9 cellular contexts compared by ENCODE assay signal in the genomic region with DNA sequence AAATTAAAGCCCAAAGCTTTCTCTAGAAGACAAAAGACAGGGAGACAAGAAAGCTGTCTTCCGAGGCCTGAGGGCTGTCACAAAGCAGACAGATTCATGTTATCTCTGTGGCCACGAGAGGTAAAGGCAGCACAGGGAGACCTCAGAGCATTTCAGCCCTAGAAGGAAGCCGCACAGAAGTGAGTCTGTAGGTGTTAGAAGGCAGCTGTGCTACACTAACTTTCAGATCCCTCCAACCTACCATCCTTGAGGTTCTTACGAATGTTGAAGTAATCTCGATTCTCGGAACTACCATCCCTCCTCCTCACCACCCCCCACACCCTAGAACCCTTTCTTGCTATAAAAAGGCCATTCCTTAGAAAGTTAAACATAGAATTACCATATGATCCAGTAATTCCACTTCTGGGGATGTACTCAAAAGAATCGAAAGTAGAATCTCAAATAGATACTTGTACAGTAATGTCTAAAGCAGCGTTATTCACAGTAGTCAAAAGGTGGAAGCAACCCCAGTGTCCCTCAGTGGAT. TPM values are rescaled to one million over a fixed set of nuclear protein-coding genes. Genes with fewer than 3 reads are reported as not detected.
A peak's percentile ranks its signal among the peaks of the same experiment; 100 is the strongest.
DNase-seq lines count a peak whose midpoint lies in the region; ATAC-seq lines count a peak whose summit lies in the region.
"Had no signal": no experiment of that assay in that cellular context is flagged by ENCODE, and none has a peak within 500 bp of the region (broad histone marks: within the 10 kb centered on the region; RNA-seq: fewer than 3 reads in every experiment).

No MANE protein-coding gene starts in this region.

- CTCF ChIA-PET in activated naive CD4-positive, alpha-beta T cell treated with anti-CD3 and anti-CD28 coated beads for 36 hours (lab: Charles Lee): interaction anchor here (0.6 to 2.1 kb wide), 4 partner anchors 12 to 142 kb away, joined by 6 to 12 read pairs (median 8); no protein-coding TSS in a partner anchor

- H3K36me3 Mint-ChIP-seq in activated naive CD4-positive, alpha-beta T cell treated with anti-CD3 and anti-CD28 coated beads for 36 hours (ENCODE audit: low read depth): no peaks in the 10 kb centered on the region

- DNase-seq in NK-92 treated with Interleukin-12 subunit alpha and Interleukin-12 subunit beta, amount 100 ng/mL, for 24 hours (lab: John Stamatoyannopoulos, UW): peak; percentile 42
- DNase-seq in NK-92 (lab: John Stamatoyannopoulos, UW; ENCODE audit: unreplicated experiment) (no peak), mucosa of gallbladder (ENCODE audit: low spot score) (no peak), cardiac septum (ENCODE audit: low spot score) (no peak), HT-29 (ENCODE audit: low spot score) (no peak)
- peak; percentile 61 for DNase-seq in activated naive CD4-positive, alpha-beta T cell treated with anti-CD3 and anti-CD28 coated beads for 36 hours
- peak; percentile 76 for DNase-seq in stimulated activated naive CD4-positive, alpha-beta T cell treated with Interleukin-2 at 50 U/mL for 16 hours (lab: John Stamatoyannopoulos, UW)
- DNase-seq: PC-3 had no signal

- peaks cover 41% of the 10 kb centered on the region for H3K4me1 Mint-ChIP-seq in activated naive CD4-positive, alpha-beta T cell treated with anti-CD3 and anti-CD28 coated beads for 36 hours (ENCODE audit: low read depth)

- H3K27me3 Mint-ChIP-seq in activated naive CD4-positive, alpha-beta T cell treated with anti-CD3 and anti-CD28 coated beads for 36 hours (ENCODE audit: low read depth): no peaks in the 10 kb centered on the region

- peak; percentile 66 for ATAC-seq in HG03460 (IDR thresholded peaks at IDR 0.05; ENCODE audit: unreplicated experiment)
- ATAC-seq: PC-3 had no signal

- H3K27ac Mint-ChIP-seq in activated naive CD4-positive, alpha-beta T cell treated with anti-CD3 and anti-CD28 coated beads for 36 hours: peak overlapping the region; percentile 82

- peak overlapping the region; percentile 16 for H3K4me3 Mint-ChIP-seq in activated naive CD4-positive, alpha-beta T cell treated with anti-CD3 and anti-CD28 coated beads for 36 hours

- intact Hi-C loops in activated naive CD4-positive, alpha-beta T cell treated with anti-CD3 and anti-CD28 coated beads for 36 hours (cut with micrococcal nuclease): loop anchor here (1.0 kb wide), 8 partner anchors 12 to 111 kb away; no protein-coding TSS in a partner anchor
- intact Hi-C loops in cardiac septum (cut with DNase I): no loop called here

- no peaks in the 10 kb centered on the region for H3K9me3 Mint-ChIP-seq in activated naive CD4-positive, alpha-beta T cell treated with anti-CD3 and anti-CD28 coated beads for 36 hours

RNA-seq across cellular contexts. Expression of gene LYST, which starts 21.5 kb away (rescaled TPM):
- 10 to 100 TPM; 19.0 to 21.1 TPM for total RNA-seq in activated naive CD4-positive, alpha-beta T cell treated with anti-CD3 and anti-CD28 coated beads for 36 hours
- total RNA-seq in mucosa of gallbladder: 20.1 TPM
- total RNA-seq in cardiac septum: 15.4 TPM
- total RNA-seq in HT-29 (2014; rRNA removed; shearing (Covaris generic)): 0.57 and 1.0 TPM in 2 replicates

Comparison
In these comparisons a context has a peak if more than half of its experiments do, and no peak if none do; other contexts are left out.
1. DNase-seq: peak in NK-92 treated with Interleukin-12 subunit alpha and Interleukin-12 subunit beta, amount 100 ng/mL, for 24 hours (single experiment), activated naive CD4-positive, alpha-beta T cell treated with anti-CD3 and anti-CD28 coated beads for 36 hours (single experiment) and stimulated activated naive CD4-positive, alpha-beta T cell treated with Interleukin-2 at 50 U/mL for 16 hours (single experiment); none in NK-92 (single experiment), mucosa of gallbladder (single experiment), cardiac septum (single experiment) and HT-29 (single experiment).